Comparison of ENCODE assay signal across 1 cellular context in genomic region chr16:52773026-52773425, GRCh38.
TF ChIP-seq lines count a peak whose summit lies in the region.

No MANE protein-coding gene starts in this region.

TF ChIP-seq in HepG2, 621 proteins besides CTCF, POLR2A, EP300 and RAD21 (continued from another document):
- no peak for TF ChIP-seq ZNF18 (CRISPR knock-in tag; IDR thresholded peaks at IDR 0.05; ENCODE audit: insufficient replicate concordance)
- TF ChIP-seq ZNF660 (CRISPR knock-in tag; IDR thresholded peaks at IDR 0.05; ENCODE audit: borderline replicate concordance, low read depth), result no peak
- TF ChIP-seq ZNF382 (CRISPR knock-in tag; IDR thresholded peaks at IDR 0.05; ENCODE audit: borderline replicate concordance), result no peak
- TF ChIP-seq HNF1A (IDR thresholded peaks at IDR 0.05; ENCODE audit: low read depth), result no peak
- no peak for TF ChIP-seq HNF1A (CRISPR knock-in tag; IDR thresholded peaks at IDR 0.05; ENCODE audit: borderline replicate concordance)
- no peak for TF ChIP-seq CREB3 (CRISPR knock-in tag; IDR thresholded peaks at IDR 0.05)
